ENCODE assay signal across 9 cellular contexts in the genomic region with DNA sequence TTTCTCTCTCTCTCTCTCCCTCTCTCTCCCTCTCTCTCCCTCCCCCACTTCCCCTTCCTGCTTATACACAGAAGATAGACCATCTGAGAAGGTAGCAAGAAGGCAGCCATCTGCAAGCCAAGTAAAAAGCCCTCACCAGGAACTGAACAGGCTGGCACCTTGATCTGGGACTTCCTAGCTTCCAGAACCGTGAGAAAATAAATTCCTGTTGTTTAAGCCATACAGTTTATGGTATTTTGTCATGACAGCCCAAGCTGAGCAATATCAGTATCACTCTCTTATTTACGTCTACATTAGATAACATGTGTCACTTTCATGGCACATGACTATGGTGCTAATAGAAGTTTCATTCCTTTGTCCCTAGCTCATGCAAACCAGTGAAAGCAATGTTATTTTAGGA.
DNase-seq lines count a peak whose midpoint lies in the region; ATAC-seq, FAIRE-seq and TF ChIP-seq lines count a peak whose summit lies in the region.
"Had no signal": no experiment of that assay in that cellular context is flagged by ENCODE, and none has a peak within 500 bp of the region (broad histone marks: within the 10 kb centered on the region; RNA-seq: fewer than 3 reads in every experiment).

No MANE protein-coding gene starts in this region.

- no peak for TF ChIP-seq POLR2A in HCT116 (IDR thresholded peaks at IDR 0.05; ENCODE audit: borderline replicate concordance, extremely low read depth, insufficient read depth, insufficient read length)

- peak overlapping the region; percentile 61 for H3K4me3 ChIP-seq in CD4-positive, CD25-positive, alpha-beta regulatory T cell (ENCODE audit: low read depth, low read length)
- H3K4me3 ChIP-seq in HCT116 (replicated peaks in 1 of 2; ENCODE audit: low read depth in 1 of 2, low read length in 2 of 2) (no peak overlapping the region), astrocyte (ENCODE audit: insufficient read depth, low read depth, low read length) (no peak overlapping the region), keratinocyte (ENCODE audit: control insufficient read depth in 2 of 3, extremely low read depth in 1 of 3, insufficient read depth in 2 of 3, low read depth in 1 of 3, low read length in 3 of 3) (no peak overlapping the region)

- H3K27me3 ChIP-seq in CD4-positive, CD25-positive, alpha-beta regulatory T cell (ENCODE audit: control insufficient read depth, insufficient read depth, low read length) = no peaks in the 10 kb centered on the region
- H3K27me3 ChIP-seq in HCT116 (ENCODE audit: insufficient read depth, low read length) (no peaks in the 10 kb centered on the region), astrocyte (ENCODE audit: insufficient read depth, low read length) (no peaks in the 10 kb centered on the region), keratinocyte (ENCODE audit: control insufficient read depth, extremely low read depth, insufficient read depth, low read length) (no peaks in the 10 kb centered on the region)

- H3K4me2 ChIP-seq in HCT116 (ENCODE audit: low read length) (peak overlapping the region; percentile 62), astrocyte (ENCODE audit: low read length) (peak overlapping the region; percentile 4), keratinocyte (ENCODE audit: control insufficient read depth, extremely low read depth, insufficient read depth, low read depth, low read length) (no peak overlapping the region)

- H3K4me3 Mint-ChIP-seq in CD4-positive, CD25-positive, alpha-beta regulatory T cell = peak overlapping the region in 3 of 4 donors; percentile 10 to 59 (median 41)
- no peak overlapping the region for H3K4me3 Mint-ChIP-seq in astrocyte (ENCODE audit: unreplicated experiment)
- H3K4me3 Mint-ChIP-seq: nephron progenitor cell had no signal

- POLR2A ChIA-PET in HCT116 (lab: Charles Lee) = no interaction called here

- H3K27me3 Mint-ChIP-seq in CD4-positive, CD25-positive, alpha-beta regulatory T cell = no peaks in the 10 kb centered on the region
- H3K27me3 Mint-ChIP-seq in astrocyte (ENCODE audit: low read depth, unreplicated experiment) = no peaks in the 10 kb centered on the region

- BruUV-seq in HCT116 (replicated peaks; lab: Mats Ljungman, UMichigan) = no TSS peak

- dilution Hi-C loops in keratinocyte (cut with MboI; ENCODE audit: extremely low pct_ligation_motif_present, low sequenced_read_pairs) = no loop called here

- H3K27ac Mint-ChIP-seq in CD4-positive, CD25-positive, alpha-beta regulatory T cell = peak overlapping the region; percentile 53 to 68 (median 56)
- no peak overlapping the region for H3K27ac Mint-ChIP-seq in astrocyte (ENCODE audit: unreplicated experiment)
- H3K27ac Mint-ChIP-seq: nephron progenitor cell had no signal

- RAD21 ChIA-PET in HCT116 (lab: Charles Lee; ENCODE audit: low non-redundant PET in 1 of 2, low total read pairs in 2 of 2, uncharacterized antibody in 2 of 2, unreplicated experiment in 2 of 2) = no interaction called here

- no peak overlapping the region for H3K9ac ChIP-seq in HCT116 (ENCODE audit: low read length)
- peak overlapping the region; percentile 23 for H3K9ac ChIP-seq in astrocyte (ENCODE audit: low read length)
- no peak overlapping the region for H3K9ac ChIP-seq in keratinocyte (ENCODE audit: control insufficient read depth, extremely low read depth, insufficient read depth, low read length)

- H3K9me3 Mint-ChIP-seq in CD4-positive, CD25-positive, alpha-beta regulatory T cell = no peaks in the 10 kb centered on the region
- H3K9me3 Mint-ChIP-seq in astrocyte (ENCODE audit: unreplicated experiment) = no peaks in the 10 kb centered on the region
- H3K9me3 Mint-ChIP-seq: nephron progenitor cell had no signal

- peaks cover 44% of the 10 kb centered on the region for H3K36me3 Mint-ChIP-seq in CD4-positive, CD25-positive, alpha-beta regulatory T cell
- no peaks in the 10 kb centered on the region for H3K36me3 Mint-ChIP-seq in astrocyte (ENCODE audit: low read depth, unreplicated experiment)

- no peak for FAIRE-seq in astrocyte (lab: Jason Lieb, UNC)
- no peak for FAIRE-seq in keratinocyte (lab: Jason Lieb, UNC)

- H3K9me1 ChIP-seq in keratinocyte (ENCODE audit: control insufficient read depth, extremely low read depth, insufficient read depth, low read length) = peaks cover 2% of the 10 kb centered on the region

- intact Hi-C loops in HCT116 (cut with micrococcal nuclease) = no loop called here

- H2AFZ ChIP-seq in HCT116 (ENCODE audit: low read depth, low read length, poor library complexity, severe bottlenecking) (no peak overlapping the region), astrocyte (ENCODE audit: low read depth, low read length) (no peak overlapping the region), keratinocyte (ENCODE audit: control insufficient read depth, low read length) (no peak overlapping the region)

- peaks cover 52 to 80% (median 60%) of the 10 kb centered on the region in 4 donors for H3K4me1 Mint-ChIP-seq in CD4-positive, CD25-positive, alpha-beta regulatory T cell
- H3K4me1 Mint-ChIP-seq in astrocyte (ENCODE audit: low read depth, unreplicated experiment) = peaks cover 16% of the 10 kb centered on the region
- H3K4me1 Mint-ChIP-seq: nephron progenitor cell had no signal

- no peak overlapping the region for H3K27ac ChIP-seq in CD4-positive, CD25-positive, alpha-beta regulatory T cell (ENCODE audit: insufficient read depth, low read length, poor library complexity, severe bottlenecking)
- H3K27ac ChIP-seq in HCT116 (ENCODE audit: low read depth, low read length) (no peak overlapping the region), astrocyte (ENCODE audit: low read depth, low read length) (peak overlapping the region; percentile 71), keratinocyte (ENCODE audit: control insufficient read depth, insufficient read depth, low read length) (peak overlapping the region; percentile 10)

- H4K20me1 ChIP-seq in HCT116 (ENCODE audit: insufficient read depth) (no peaks in the 10 kb centered on the region), astrocyte (ENCODE audit: insufficient read depth, low read length) (no peaks in the 10 kb centered on the region), keratinocyte (ENCODE audit: control insufficient read depth, extremely low read depth, insufficient read depth, low read length) (peaks cover 6% of the 10 kb centered on the region)

- H3K9me3 ChIP-seq in CD4-positive, CD25-positive, alpha-beta regulatory T cell (ENCODE audit: control insufficient read depth in 2 of 2, low read length in 2 of 2) = no peaks in the 10 kb centered on the region
- no peaks in the 10 kb centered on the region for H3K9me3 ChIP-seq in HCT116 (ENCODE audit: control insufficient read depth in 1 of 2, insufficient read depth in 1 of 2, low read depth in 1 of 2, low read length in 2 of 2)
- H3K9me3 ChIP-seq in astrocyte (ENCODE audit: insufficient read depth, low read depth, low read length) = no peaks in the 10 kb centered on the region
- no peaks in the 10 kb centered on the region for H3K9me3 ChIP-seq in keratinocyte (ENCODE audit: control insufficient read depth, low read depth, low read length)

- no peak for TF ChIP-seq CTCF in HCT116 (IDR thresholded peaks at IDR 0.05 in 2 of 3, conservative IDR thresholded peaks at IDR 0.05 in 1 of 3; ENCODE audit: borderline replicate concordance in 1 of 3, insufficient read depth in 1 of 3, low read depth in 2 of 3, low read length in 2 of 3)
- TF ChIP-seq CTCF in astrocyte (IDR thresholded peaks at IDR 0.05; ENCODE audit: insufficient read depth, low read depth, low read length) = no peak
- TF ChIP-seq CTCF in keratinocyte (optimal IDR thresholded peaks at IDR 0.05 in 1 of 3, IDR thresholded peaks at IDR 0.05 in 1 of 3, conservative IDR thresholded peaks at IDR 0.05 in 1 of 3; ENCODE audit: extremely low read depth in 1 of 3, insufficient read depth in 2 of 3, low read length in 3 of 3) = no peak

- DNase-seq in CD4-positive, CD25-positive, alpha-beta regulatory T cell = peak in 1 of 3 donors; percentile 16
- DNase-seq in HCT116 (ENCODE audit: low read depth, low spot score) = no peak
- DNase-seq in astrocyte (ENCODE audit: low read depth) = peak; percentile 67
- no peak for DNase-seq in keratinocyte (ENCODE audit: low read depth, low spot score)
- DNase-seq in occipital lobe (lab: John Stamatoyannopoulos, UW) = no peak
- DNase-seq in GOT3 (lab: John Stamatoyannopoulos, UW) = no peak
- DNase-seq: nephron progenitor cell had no signal

- CTCF ChIA-PET in HCT116 (lab: Charles Lee) = interaction anchor here (1.0 kb wide), 1 partner anchor 9 kb away, joined by 3 read pairs; no protein-coding TSS in a partner anchor

- no peak for ATAC-seq in CD4-positive, CD25-positive, alpha-beta regulatory T cell (ENCODE audit: low read depth in 2 of 2)
- ATAC-seq in HCT116 = no peak
- ATAC-seq in GM18909 (IDR thresholded peaks at IDR 0.05; ENCODE audit: poor library complexity, unreplicated experiment) = no peak
- ATAC-seq in GM18858 (IDR thresholded peaks at IDR 0.05; ENCODE audit: unreplicated experiment) = no peak

- no peak for TF ChIP-seq RAD21 in HCT116 (IDR thresholded peaks at IDR 0.05; ENCODE audit: low read depth)

- H3K9me2 ChIP-seq in HCT116 (ENCODE audit: insufficient read depth) = no peaks in the 10 kb centered on the region

- H3K4me1 ChIP-seq in CD4-positive, CD25-positive, alpha-beta regulatory T cell (ENCODE audit: control insufficient read depth, insufficient read depth, low read length, poor library complexity, severe bottlenecking) = peaks cover 19% of the 10 kb centered on the region
- H3K4me1 ChIP-seq in HCT116 (ENCODE audit: control insufficient read depth in 1 of 2, insufficient read depth in 2 of 2, low read length in 2 of 2) (peaks cover 20 to 28% of the 10 kb centered on the region in 2 experiments), astrocyte (ENCODE audit: insufficient read depth, low read length) (peaks cover 12% of the 10 kb centered on the region), keratinocyte (ENCODE audit: control insufficient read depth, extremely low read depth, insufficient read depth, low read length) (peaks cover 10% of the 10 kb centered on the region)

- peaks cover 30% of the 10 kb centered on the region for H3K36me3 ChIP-seq in CD4-positive, CD25-positive, alpha-beta regulatory T cell (ENCODE audit: control insufficient read depth, insufficient read depth, low read length)
- H3K36me3 ChIP-seq in HCT116 (ENCODE audit: control insufficient read depth in 1 of 2, insufficient read depth in 2 of 2, low read length in 2 of 2) (no peaks in the 10 kb centered on the region), astrocyte (ENCODE audit: insufficient read depth, low read length) (no peaks in the 10 kb centered on the region), keratinocyte (ENCODE audit: control insufficient read depth in 2 of 2, extremely low read depth in 1 of 2, insufficient read depth in 2 of 2, low read length in 2 of 2) (peaks cover 0 to 11% of the 10 kb centered on the region in 2 experiments)

- H3K79me2 ChIP-seq in HCT116 (ENCODE audit: insufficient read depth, low read length) (no peaks in the 10 kb centered on the region), astrocyte (ENCODE audit: insufficient read depth, low read length) (no peaks in the 10 kb centered on the region), keratinocyte (ENCODE audit: control insufficient read depth, insufficient read depth, low read length) (peaks cover 73% of the 10 kb centered on the region)

TF ChIP-seq in HCT116, 20 proteins besides CTCF, POLR2A, EP300 and RAD21 (continues in another document):
- TF ChIP-seq YY1 (IDR thresholded peaks at IDR 0.05; ENCODE audit: extremely low read depth, insufficient replicate concordance, low read depth, low read length) = no peak

Comparison
In these comparisons a context has a peak if more than half of its experiments do, and no peak if none do; other contexts are left out.
1. H3K27ac ChIP-seq: peak in astrocyte (single experiment) and keratinocyte (single experiment); none in CD4-positive, CD25-positive, alpha-beta regulatory T cell (single experiment) and HCT116 (single experiment).